Comparison of ENCODE assay signal across 13 cellular contexts in genomic region chr21:29347274-29347681, GRCh38. TPM values are rescaled to one million over a fixed set of nuclear protein-coding genes. Genes with fewer than 3 reads are reported as not detected.
A peak's percentile ranks its signal among the peaks of the same experiment; 100 is the strongest.
DNase-seq lines count a peak whose midpoint lies in the region; ATAC-seq and TF ChIP-seq lines count a peak whose summit lies in the region.
"Had no signal": no experiment of that assay in that cellular context is flagged by ENCODE, and none has a peak within 500 bp of the region (broad histone marks: within the 10 kb centered on the region; RNA-seq: fewer than 3 reads in every experiment).

No MANE protein-coding gene starts in this region.

- TF ChIP-seq CTCF in RWPE1 (conservative IDR thresholded peaks at IDR 0.05; ENCODE audit: low read depth) = no peak
- TF ChIP-seq CTCF in hepatocyte (IDR thresholded peaks at IDR 0.05; ENCODE audit: poor library complexity) = no peak
- TF ChIP-seq CTCF in BE2C (IDR thresholded peaks at IDR 0.05; ENCODE audit: low read depth, low read length) = no peak

- no peak for DNase-seq in activated CD4-positive, alpha-beta T cell treated with anti-CD3 and anti-CD28 coated beads, Interleukin-2, amount 10 ng/mL, durations not matched to agents 24 days and 14 days
- no peak for DNase-seq in activated CD4-positive, alpha-beta T cell treated with anti-CD3 and anti-CD28 coated beads, Interleukin-2, amount 50 U/mL, for 4 hours
- DNase-seq in RWPE1 (ENCODE audit: low spot score) = no peak
- peak; percentile 22 for DNase-seq in hepatocyte (ENCODE audit: low spot score)
- DNase-seq in stimulated activated naive B cell treated with anti-CD40 and anti-IgM and Interleukin-4, amounts not matched to agents 10 μg/mL and 1 μg/mL and 100 μg/mL, for 72 hours = no peak
- no peak for DNase-seq in effector CD4-positive, alpha-beta T cell
- DNase-seq in BE2C = no peak
- DNase-seq in SHP77 (lab: John Stamatoyannopoulos, UW) = no peak
- DNase-seq: activated T-cell treated with anti-CD3 and anti-CD28 coated beads, Interleukin-2, amount 50 U/mL, for 1 hour; DMS79 treated with DMSO at 0.1 percent for 48 hours; sigmoid colon; trophoblast cell had no signal

- H3K9me3 ChIP-seq in hepatocyte (ENCODE audit: low read depth) = no peaks in the 10 kb centered on the region
- H3K9me3 ChIP-seq in BE2C = no peaks in the 10 kb centered on the region
- H3K9me3 ChIP-seq: A549, sigmoid colon had no signal

- no peaks in the 10 kb centered on the region for H3K36me3 ChIP-seq in hepatocyte (replicated peaks; ENCODE audit: insufficient read depth, low read depth)
- no peaks in the 10 kb centered on the region for H3K36me3 ChIP-seq in BE2C
- H3K36me3 ChIP-seq: sigmoid colon had no signal

- ATAC-seq in stimulated activated naive B cell treated with anti-CD40 and anti-IgM and Interleukin-4, amounts not matched to agents 10 μg/mL and 1 μg/mL and 100 μg/mL, for 72 hours (replicated peaks) = no peak

- no peaks in the 10 kb centered on the region for H3K27me3 ChIP-seq in hepatocyte
- H3K27me3 ChIP-seq in BE2C = no peaks in the 10 kb centered on the region
- H3K27me3 ChIP-seq: sigmoid colon had no signal

- H3K4me3 ChIP-seq in hepatocyte = no peak overlapping the region
- no peak overlapping the region for H3K4me3 ChIP-seq in BE2C (ENCODE audit: low read depth, low read length)
- H3K4me3 ChIP-seq: A549, sigmoid colon had no signal

- peak overlapping the region; percentile 55 for H3K27ac ChIP-seq in RWPE1
- peak overlapping the region; percentile 10 for H3K27ac ChIP-seq in hepatocyte
- H3K27ac ChIP-seq: A549 had no signal

- H3K9me2 ChIP-seq in hepatocyte (replicated peaks; ENCODE audit: insufficient read depth) = no peaks in the 10 kb centered on the region

- no peak overlapping the region for H3K27ac Mint-ChIP-seq in activated CD4-positive, alpha-beta T cell treated with anti-CD3 and anti-CD28 coated beads, Interleukin-2, amount 10 ng/mL, durations not matched to agents 24 days and 14 days
- no peak overlapping the region for H3K27ac Mint-ChIP-seq in stimulated activated naive B cell treated with anti-CD40 and anti-IgM and Interleukin-4, amounts not matched to agents 10 μg/mL and 1 μg/mL and 100 μg/mL, for 72 hours

- POLR2A ChIA-PET in RWPE1 (lab: Yijun Ruan, JAX; ENCODE audit: low non-redundant PET) = no interaction called here

- no peaks in the 10 kb centered on the region for H3K27me3 Mint-ChIP-seq in activated CD4-positive, alpha-beta T cell treated with anti-CD3 and anti-CD28 coated beads, Interleukin-2, amount 10 ng/mL, durations not matched to agents 24 days and 14 days
- no peaks in the 10 kb centered on the region for H3K27me3 Mint-ChIP-seq in stimulated activated naive B cell treated with anti-CD40 and anti-IgM and Interleukin-4, amounts not matched to agents 10 μg/mL and 1 μg/mL and 100 μg/mL, for 72 hours

- CTCF ChIA-PET in RWPE1 (lab: Yijun Ruan, JAX) = interaction anchor here (0.6 kb wide), 1 partner anchor 158 kb away, joined by 3 read pairs; no protein-coding TSS in a partner anchor

- H3K4me1 Mint-ChIP-seq in activated CD4-positive, alpha-beta T cell treated with anti-CD3 and anti-CD28 coated beads, Interleukin-2, amount 10 ng/mL, durations not matched to agents 24 days and 14 days = peaks cover 30% of the 10 kb centered on the region
- peaks cover 28 to 36% of the 10 kb centered on the region in 2 donors for H3K4me1 Mint-ChIP-seq in stimulated activated naive B cell treated with anti-CD40 and anti-IgM and Interleukin-4, amounts not matched to agents 10 μg/mL and 1 μg/mL and 100 μg/mL, for 72 hours

- 55% methylated on average over 4 of the region's 4 CpGs for WGBS in hepatocyte (ENCODE audit: low lambda C conversion rate, missing lambda C conversion rate)

- H4K20me1 ChIP-seq in hepatocyte (ENCODE audit: insufficient read depth, poor library complexity, severe bottlenecking) = no peaks in the 10 kb centered on the region

- H3K36me3 Mint-ChIP-seq in activated CD4-positive, alpha-beta T cell treated with anti-CD3 and anti-CD28 coated beads, Interleukin-2, amount 10 ng/mL, durations not matched to agents 24 days and 14 days (ENCODE audit: low read depth) = peaks cover 20% of the 10 kb centered on the region
- peaks cover 19 to 45% of the 10 kb centered on the region in 2 donors for H3K36me3 Mint-ChIP-seq in stimulated activated naive B cell treated with anti-CD40 and anti-IgM and Interleukin-4, amounts not matched to agents 10 μg/mL and 1 μg/mL and 100 μg/mL, for 72 hours

- intact Hi-C loops in activated CD4-positive, alpha-beta T cell treated with anti-CD3 and anti-CD28 coated beads, Interleukin-2, amount 10 ng/mL, durations not matched to agents 24 days and 14 days (cut with micrococcal nuclease) = loop anchor here (5.0 to 10.0 kb wide), 3 partner anchors 100 to 275 kb away; partner anchors contain the start of gene CCT8

- peak overlapping the region; percentile 24 for H3K4me3 Mint-ChIP-seq in activated CD4-positive, alpha-beta T cell treated with anti-CD3 and anti-CD28 coated beads, Interleukin-2, amount 10 ng/mL, durations not matched to agents 24 days and 14 days
- H3K4me3 Mint-ChIP-seq in stimulated activated naive B cell treated with anti-CD40 and anti-IgM and Interleukin-4, amounts not matched to agents 10 μg/mL and 1 μg/mL and 100 μg/mL, for 72 hours = peak overlapping the region; percentile 21 to 30

- peaks cover 20% of the 10 kb centered on the region for H3K79me2 ChIP-seq in hepatocyte

- H3K4me2 ChIP-seq in hepatocyte = no peak overlapping the region
- H3K4me2 ChIP-seq: A549 had no signal

- peaks cover 12% of the 10 kb centered on the region for H3K4me1 ChIP-seq in hepatocyte (ENCODE audit: insufficient read depth)
- no peaks in the 10 kb centered on the region for H3K4me1 ChIP-seq in BE2C

- no peaks in the 10 kb centered on the region for H3K9me3 Mint-ChIP-seq in activated CD4-positive, alpha-beta T cell treated with anti-CD3 and anti-CD28 coated beads, Interleukin-2, amount 10 ng/mL, durations not matched to agents 24 days and 14 days
- peaks cover 0 to 5% of the 10 kb centered on the region in 2 donors for H3K9me3 Mint-ChIP-seq in stimulated activated naive B cell treated with anti-CD40 and anti-IgM and Interleukin-4, amounts not matched to agents 10 μg/mL and 1 μg/mL and 100 μg/mL, for 72 hours

- H2AFZ ChIP-seq in hepatocyte = no peak overlapping the region

RNA-seq across cellular contexts. Expression of gene BACH1, which starts 48.6 kb away (rescaled TPM):
- total RNA-seq in activated CD4-positive, alpha-beta T cell treated with anti-CD3 and anti-CD28 coated beads, Interleukin-2, amount 10 ng/mL, durations not matched to agents 24 days and 14 days = 21.5 and 24.8 TPM in 2 replicates
- 69.8 and 79.8 TPM in 2 replicates for total RNA-seq in hepatocyte
- polyA plus RNA-seq in hepatocyte = 19.7 and 21.5 TPM in 2 replicates
- 9.0 TPM for polyA plus RNA-seq in BE2C (2012; ENCODE audit: insufficient read depth, insufficient read length, low read depth)
